In genomic region chr10:36119439-36119838, GRCh38 we compare ENCODE assay signal across 35 cellular contexts.
"Had no signal": no experiment of that assay in that cellular context is flagged by ENCODE, and none has a peak within 500 bp of the region (broad histone marks: within the 10 kb centered on the region; RNA-seq: fewer than 3 reads in every experiment).

No MANE protein-coding gene starts in this region.

- H3K36me3 ChIP-seq: adrenal gland, Peyer's patch had no signal

- H3K9me3 ChIP-seq: adrenal gland, Peyer's patch had no signal

- H3K27me3 Mint-ChIP-seq: activated B cell treated with CpG ODN at 0.5 μM for 24 hours; activated CD4-positive, alpha-beta memory T cell treated with anti-CD3 and anti-CD28 coated beads for 36 hours; brain had no signal

- H3K4me1 ChIP-seq: adrenal gland, Peyer's patch had no signal

- H3K4me1 Mint-ChIP-seq: activated B cell treated with CpG ODN at 0.5 μM for 24 hours had no signal

- H3K27me3 ChIP-seq: adrenal gland, Peyer's patch had no signal

- FAIRE-seq: bronchial epithelial cell had no signal

- DNase-seq: activated B cell treated with CpG ODN at 0.5 μM for 24 hours; activated CD4-positive, alpha-beta memory T cell treated with anti-CD3 and anti-CD28 coated beads for 36 hours; activated CD4-positive, alpha-beta T cell treated with anti-CD3 and anti-CD28 coated beads for 4 hours; activated CD4-positive, alpha-beta T cell treated with anti-CD3 and anti-CD28 coated beads, Interleukin-2, amount 50 U/mL, for 1 hour; activated CD4-positive, CD25-positive, alpha-beta regulatory T cell treated with anti-CD3 and anti-CD28 coated beads, Interleukin-2, amount 50 U/mL, for 72 hours; activated CD8-positive, alpha-beta memory T cell treated with anti-CD3 and anti-CD28 coated beads, Interleukin-2, amount 50 U/mL, for 4 hours; activated gamma-delta T cell treated with Interleukin-2 at 50 U/mL for 16 hours; activated naive CD4-positive, alpha-beta T cell treated with anti-CD3 and anti-CD28 coated beads for 36 hours; activated T-cell treated with anti-CD3 and anti-CD28 coated beads for 4 hours; activated T-cell treated with anti-CD3 and anti-CD28 coated beads, Interleukin-2, amount 50 U/mL, for 4 hours; adrenal gland; Karpas-422; KBM-7; NCI-H1105; NCI-H1417 treated with DMSO at 0.1 percent for 48 hours; NCI-H187 treated with DMSO at 0.1 percent for 48 hours; NCI-H2081; NCI-H2171 treated with DMSO at 0.1 percent for 48 hours; NCI-H2227 treated with DMSO at 0.1 percent for 48 hours; NCI-H510A; NCI-H526; NCI-H748 treated with DMSO at 0.1 percent for 48 hours; NK-92 treated with Interleukin-12 subunit alpha and Interleukin-12 subunit beta, amount 100 ng/mL, for 24 hours; PC-3; Peyer's patch; RPMI8226; SW 1271; T-helper 1 cell; T-helper 2 cell; T-helper 9 cell had no signal

- H3K36me3 Mint-ChIP-seq: activated CD4-positive, alpha-beta memory T cell treated with anti-CD3 and anti-CD28 coated beads for 36 hours; activated naive CD4-positive, alpha-beta T cell treated with anti-CD3 and anti-CD28 coated beads, Interleukin-2, amount 50 U/mL, for 72 hours; brain had no signal

- H3K4me3 Mint-ChIP-seq: activated B cell treated with CpG ODN at 0.5 μM for 24 hours; activated CD4-positive, alpha-beta memory T cell treated with anti-CD3 and anti-CD28 coated beads for 36 hours; activated naive CD4-positive, alpha-beta T cell treated with anti-CD3 and anti-CD28 coated beads for 36 hours; activated T-cell treated with anti-CD3 and anti-CD28 coated beads, Interleukin-2, amount 50 U/mL, for 4 hours; activated T-helper 1 cell treated with anti-CD3 and anti-CD28 coated beads, Interleukin-12 subunit alpha, Interleukin-12 subunit beta, Interleukin-2, Interleukin-4 antibody, amounts not matched to agents 30 ng/mL and 10 ng/mL and 1 ng/mL, durations not matched to agents 14 hours and 24 hours and 36 hours; brain had no signal

- H3K4me3 ChIP-seq: adrenal gland, Peyer's patch had no signal

- ATAC-seq: activated naive CD4-positive, alpha-beta T cell treated with anti-CD3 and anti-CD28 coated beads, Interleukin-2, amount 50 U/mL, for 72 hours; activated T-cell treated with anti-CD3 and anti-CD28 coated beads, Interleukin-2, amount 50 U/mL, for 4 hours; PC-3 had no signal

- H3K27ac Mint-ChIP-seq: activated B cell treated with CpG ODN at 0.5 μM for 24 hours; activated CD4-positive, alpha-beta memory T cell treated with anti-CD3 and anti-CD28 coated beads for 36 hours; activated naive CD4-positive, alpha-beta T cell treated with anti-CD3 and anti-CD28 coated beads for 36 hours; activated naive CD4-positive, alpha-beta T cell treated with anti-CD3 and anti-CD28 coated beads, Interleukin-2, amount 50 U/mL, for 72 hours; activated T-helper 1 cell treated with anti-CD3 and anti-CD28 coated beads, Interleukin-12 subunit alpha, Interleukin-12 subunit beta, Interleukin-2, Interleukin-4 antibody, amounts not matched to agents 30 ng/mL and 10 ng/mL and 1 ng/mL, durations not matched to agents 14 hours and 24 hours and 36 hours had no signal

- H3K27ac ChIP-seq: adrenal gland, Peyer's patch, VCaP had no signal
